In the genomic region with DNA sequence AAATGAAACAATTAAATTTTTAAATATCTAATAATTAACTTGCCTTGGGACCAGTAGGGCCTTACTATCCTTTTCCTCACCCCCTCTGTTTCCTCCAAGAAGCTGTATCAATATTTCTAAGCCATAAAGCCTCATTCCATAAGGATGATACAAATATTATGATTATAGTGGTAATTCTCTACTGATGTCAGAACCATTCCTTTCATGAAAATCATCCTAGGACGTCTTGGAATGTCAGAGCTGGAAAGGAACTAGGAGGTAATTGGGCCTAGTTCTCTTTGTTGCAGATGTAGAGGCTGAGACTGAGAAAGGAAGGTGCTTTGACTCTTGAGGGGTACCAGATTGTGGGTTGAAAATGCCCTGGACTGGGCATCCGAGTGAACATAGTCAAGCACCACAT, we compare ENCODE assay signal across 15 cellular contexts.
"Had no signal": no experiment of that assay in that cellular context is flagged by ENCODE, and none has a peak within 500 bp of the region (broad histone marks: within the 10 kb centered on the region; RNA-seq: fewer than 3 reads in every experiment).

No MANE protein-coding gene starts in this region.

- ATAC-seq: activated CD8-positive, alpha-beta T cell treated with anti-CD3 and anti-CD28 coated beads, Interleukin-2, amount 10 ng/mL, durations not matched to agents 7 days and 5 days; foreskin keratinocyte; right cardiac atrium had no signal

- H3K27ac ChIP-seq: colonic mucosa, esophagus muscularis mucosa, foreskin keratinocyte had no signal

- DNase-seq: activated B cell treated with CpG ODN at 0.5 μM for 24 hours; activated CD4-positive, alpha-beta T cell treated with anti-CD3 and anti-CD28 coated beads for 48 hours; activated CD8-positive, alpha-beta memory T cell treated with anti-CD3 and anti-CD28 coated beads, Interleukin-2, amount 50 U/mL, for 48 hours; activated CD8-positive, alpha-beta T cell treated with anti-CD3 and anti-CD28 coated beads, Interleukin-2, amount 10 ng/mL, durations not matched to agents 7 days and 5 days; activated naive CD8-positive, alpha-beta T cell treated with anti-CD3 and anti-CD28 coated beads, Interleukin-2, amount 10 ng/mL, durations not matched to agents 7 days and 5 days; caudate nucleus; colonic mucosa; glutamatergic neuron; occipital lobe; right cardiac atrium; small intestine; stimulated activated CD4-positive, alpha-beta T cell treated with anti-CD3 and anti-CD28 coated beads, Interleukin-4, amount 100 ng/mL, for 24 hours; stimulated activated naive CD4-positive, alpha-beta T cell treated with Interleukin-2 at 50 U/mL for 16 hours had no signal

- H3K27me3 ChIP-seq: colonic mucosa, esophagus muscularis mucosa, foreskin keratinocyte had no signal

- H3K4me3 ChIP-seq: colonic mucosa, esophagus muscularis mucosa had no signal

- H3K36me3 ChIP-seq: colonic mucosa, esophagus muscularis mucosa had no signal

- H3K4me1 ChIP-seq: colonic mucosa, esophagus muscularis mucosa, foreskin keratinocyte had no signal

- H3K9me3 ChIP-seq: colonic mucosa, esophagus muscularis mucosa had no signal
